ENCODE assay signal across 2 cellular contexts in the genomic region with DNA sequence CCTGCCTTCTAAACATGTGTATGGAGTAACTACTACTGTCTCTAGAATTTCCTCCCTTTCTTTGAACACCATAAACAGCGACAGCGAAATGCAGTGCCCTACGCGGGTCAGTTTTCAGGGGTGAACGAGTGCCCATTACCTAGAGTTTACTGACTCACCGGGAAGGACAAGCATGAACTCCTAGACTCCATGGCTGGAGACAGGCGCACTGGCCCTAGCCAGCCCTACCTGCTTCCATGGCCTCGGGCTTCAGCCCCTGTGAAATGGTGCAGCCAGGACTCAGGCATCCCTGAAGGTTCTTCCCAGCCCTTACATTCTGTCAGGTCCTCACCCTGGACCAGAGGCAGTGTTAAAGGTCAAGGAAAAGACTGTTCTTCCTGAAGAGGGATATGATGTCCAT.
TF ChIP-seq lines count a peak whose summit lies in the region.

No MANE protein-coding gene starts in this region.

TF ChIP-seq in IMR-90, 13 proteins besides CTCF, POLR2A, EP300 and RAD21:
- TF ChIP-seq CEBPB (IDR thresholded peaks at IDR 0.05; ENCODE audit: low read depth, low read length) (no peak), RCOR1 (IDR thresholded peaks at IDR 0.05; ENCODE audit: insufficient replicate concordance, low read length) (no peak), NFE2L2 (IDR thresholded peaks at IDR 0.05; ENCODE audit: low read depth, low read length) (no peak), BHLHE40 (IDR thresholded peaks at IDR 0.05; ENCODE audit: low read depth, low read length) (no peak), FOS (IDR thresholded peaks at IDR 0.05; ENCODE audit: low read depth, low read length) (no peak), MAFK (IDR thresholded peaks at IDR 0.05; ENCODE audit: low read depth, low read length) (no peak), MXI1 (IDR thresholded peaks at IDR 0.05; ENCODE audit: borderline replicate concordance, low read depth, low read length) (no peak), MAZ (IDR thresholded peaks at IDR 0.05; ENCODE audit: borderline replicate concordance, low read depth, low read length) (no peak), SMC3 (IDR thresholded peaks at IDR 0.05; ENCODE audit: low read depth, low read length) (no peak), CHD1 (IDR thresholded peaks at IDR 0.05; ENCODE audit: low read depth, low read length) (no peak), RFX5 (IDR thresholded peaks at IDR 0.05; ENCODE audit: low read depth, low read length) (no peak)
- TF ChIP-seq, protein P1, sequence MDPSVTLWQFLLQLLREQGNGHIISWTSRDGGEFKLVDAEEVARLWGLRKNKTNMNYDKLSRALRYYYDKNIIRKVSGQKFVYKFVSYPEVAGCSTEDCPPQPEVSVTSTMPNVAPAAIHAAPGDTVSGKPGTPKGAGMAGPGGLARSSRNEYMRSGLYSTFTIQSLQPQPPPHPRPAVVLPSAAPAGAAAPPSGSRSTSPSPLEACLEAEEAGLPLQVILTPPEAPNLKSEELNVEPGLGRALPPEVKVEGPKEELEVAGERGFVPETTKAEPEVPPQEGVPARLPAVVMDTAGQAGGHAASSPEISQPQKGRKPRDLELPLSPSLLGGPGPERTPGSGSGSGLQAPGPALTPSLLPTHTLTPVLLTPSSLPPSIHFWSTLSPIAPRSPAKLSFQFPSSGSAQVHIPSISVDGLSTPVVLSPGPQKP (IDR thresholded peaks at IDR 0.05; ENCODE audit: borderline replicate concordance, low read depth, low read length) = no peak
- TF ChIP-seq, protein P2, sequence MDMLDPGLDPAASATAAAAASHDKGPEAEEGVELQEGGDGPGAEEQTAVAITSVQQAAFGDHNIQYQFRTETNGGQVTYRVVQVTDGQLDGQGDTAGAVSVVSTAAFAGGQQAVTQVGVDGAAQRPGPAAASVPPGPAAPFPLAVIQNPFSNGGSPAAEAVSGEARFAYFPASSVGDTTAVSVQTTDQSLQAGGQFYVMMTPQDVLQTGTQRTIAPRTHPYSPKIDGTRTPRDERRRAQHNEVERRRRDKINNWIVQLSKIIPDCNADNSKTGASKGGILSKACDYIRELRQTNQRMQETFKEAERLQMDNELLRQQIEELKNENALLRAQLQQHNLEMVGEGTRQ (IDR thresholded peaks at IDR 0.05; ENCODE audit: low read depth, low read length) = no peak

TF ChIP-seq in H1, 55 proteins besides CTCF, POLR2A, EP300 and RAD21:
- no peak for TF ChIP-seq TEAD4 (IDR thresholded peaks at IDR 0.05; ENCODE audit: low read depth, low read length)
- TF ChIP-seq, protein P2 (IDR thresholded peaks at IDR 0.05; ENCODE audit: low read length) = no peak
- TF ChIP-seq NANOG (IDR thresholded peaks at IDR 0.05; ENCODE audit: insufficient read depth, low read depth, low read length, poor library complexity, severe bottlenecking) = no peak
- TF ChIP-seq JUND (IDR thresholded peaks at IDR 0.05; ENCODE audit: low read length) = no peak
- TF ChIP-seq KDM1A (IDR thresholded peaks at IDR 0.05; ENCODE audit: borderline replicate concordance, low read length) = no peak
- TF ChIP-seq, protein P3, sequence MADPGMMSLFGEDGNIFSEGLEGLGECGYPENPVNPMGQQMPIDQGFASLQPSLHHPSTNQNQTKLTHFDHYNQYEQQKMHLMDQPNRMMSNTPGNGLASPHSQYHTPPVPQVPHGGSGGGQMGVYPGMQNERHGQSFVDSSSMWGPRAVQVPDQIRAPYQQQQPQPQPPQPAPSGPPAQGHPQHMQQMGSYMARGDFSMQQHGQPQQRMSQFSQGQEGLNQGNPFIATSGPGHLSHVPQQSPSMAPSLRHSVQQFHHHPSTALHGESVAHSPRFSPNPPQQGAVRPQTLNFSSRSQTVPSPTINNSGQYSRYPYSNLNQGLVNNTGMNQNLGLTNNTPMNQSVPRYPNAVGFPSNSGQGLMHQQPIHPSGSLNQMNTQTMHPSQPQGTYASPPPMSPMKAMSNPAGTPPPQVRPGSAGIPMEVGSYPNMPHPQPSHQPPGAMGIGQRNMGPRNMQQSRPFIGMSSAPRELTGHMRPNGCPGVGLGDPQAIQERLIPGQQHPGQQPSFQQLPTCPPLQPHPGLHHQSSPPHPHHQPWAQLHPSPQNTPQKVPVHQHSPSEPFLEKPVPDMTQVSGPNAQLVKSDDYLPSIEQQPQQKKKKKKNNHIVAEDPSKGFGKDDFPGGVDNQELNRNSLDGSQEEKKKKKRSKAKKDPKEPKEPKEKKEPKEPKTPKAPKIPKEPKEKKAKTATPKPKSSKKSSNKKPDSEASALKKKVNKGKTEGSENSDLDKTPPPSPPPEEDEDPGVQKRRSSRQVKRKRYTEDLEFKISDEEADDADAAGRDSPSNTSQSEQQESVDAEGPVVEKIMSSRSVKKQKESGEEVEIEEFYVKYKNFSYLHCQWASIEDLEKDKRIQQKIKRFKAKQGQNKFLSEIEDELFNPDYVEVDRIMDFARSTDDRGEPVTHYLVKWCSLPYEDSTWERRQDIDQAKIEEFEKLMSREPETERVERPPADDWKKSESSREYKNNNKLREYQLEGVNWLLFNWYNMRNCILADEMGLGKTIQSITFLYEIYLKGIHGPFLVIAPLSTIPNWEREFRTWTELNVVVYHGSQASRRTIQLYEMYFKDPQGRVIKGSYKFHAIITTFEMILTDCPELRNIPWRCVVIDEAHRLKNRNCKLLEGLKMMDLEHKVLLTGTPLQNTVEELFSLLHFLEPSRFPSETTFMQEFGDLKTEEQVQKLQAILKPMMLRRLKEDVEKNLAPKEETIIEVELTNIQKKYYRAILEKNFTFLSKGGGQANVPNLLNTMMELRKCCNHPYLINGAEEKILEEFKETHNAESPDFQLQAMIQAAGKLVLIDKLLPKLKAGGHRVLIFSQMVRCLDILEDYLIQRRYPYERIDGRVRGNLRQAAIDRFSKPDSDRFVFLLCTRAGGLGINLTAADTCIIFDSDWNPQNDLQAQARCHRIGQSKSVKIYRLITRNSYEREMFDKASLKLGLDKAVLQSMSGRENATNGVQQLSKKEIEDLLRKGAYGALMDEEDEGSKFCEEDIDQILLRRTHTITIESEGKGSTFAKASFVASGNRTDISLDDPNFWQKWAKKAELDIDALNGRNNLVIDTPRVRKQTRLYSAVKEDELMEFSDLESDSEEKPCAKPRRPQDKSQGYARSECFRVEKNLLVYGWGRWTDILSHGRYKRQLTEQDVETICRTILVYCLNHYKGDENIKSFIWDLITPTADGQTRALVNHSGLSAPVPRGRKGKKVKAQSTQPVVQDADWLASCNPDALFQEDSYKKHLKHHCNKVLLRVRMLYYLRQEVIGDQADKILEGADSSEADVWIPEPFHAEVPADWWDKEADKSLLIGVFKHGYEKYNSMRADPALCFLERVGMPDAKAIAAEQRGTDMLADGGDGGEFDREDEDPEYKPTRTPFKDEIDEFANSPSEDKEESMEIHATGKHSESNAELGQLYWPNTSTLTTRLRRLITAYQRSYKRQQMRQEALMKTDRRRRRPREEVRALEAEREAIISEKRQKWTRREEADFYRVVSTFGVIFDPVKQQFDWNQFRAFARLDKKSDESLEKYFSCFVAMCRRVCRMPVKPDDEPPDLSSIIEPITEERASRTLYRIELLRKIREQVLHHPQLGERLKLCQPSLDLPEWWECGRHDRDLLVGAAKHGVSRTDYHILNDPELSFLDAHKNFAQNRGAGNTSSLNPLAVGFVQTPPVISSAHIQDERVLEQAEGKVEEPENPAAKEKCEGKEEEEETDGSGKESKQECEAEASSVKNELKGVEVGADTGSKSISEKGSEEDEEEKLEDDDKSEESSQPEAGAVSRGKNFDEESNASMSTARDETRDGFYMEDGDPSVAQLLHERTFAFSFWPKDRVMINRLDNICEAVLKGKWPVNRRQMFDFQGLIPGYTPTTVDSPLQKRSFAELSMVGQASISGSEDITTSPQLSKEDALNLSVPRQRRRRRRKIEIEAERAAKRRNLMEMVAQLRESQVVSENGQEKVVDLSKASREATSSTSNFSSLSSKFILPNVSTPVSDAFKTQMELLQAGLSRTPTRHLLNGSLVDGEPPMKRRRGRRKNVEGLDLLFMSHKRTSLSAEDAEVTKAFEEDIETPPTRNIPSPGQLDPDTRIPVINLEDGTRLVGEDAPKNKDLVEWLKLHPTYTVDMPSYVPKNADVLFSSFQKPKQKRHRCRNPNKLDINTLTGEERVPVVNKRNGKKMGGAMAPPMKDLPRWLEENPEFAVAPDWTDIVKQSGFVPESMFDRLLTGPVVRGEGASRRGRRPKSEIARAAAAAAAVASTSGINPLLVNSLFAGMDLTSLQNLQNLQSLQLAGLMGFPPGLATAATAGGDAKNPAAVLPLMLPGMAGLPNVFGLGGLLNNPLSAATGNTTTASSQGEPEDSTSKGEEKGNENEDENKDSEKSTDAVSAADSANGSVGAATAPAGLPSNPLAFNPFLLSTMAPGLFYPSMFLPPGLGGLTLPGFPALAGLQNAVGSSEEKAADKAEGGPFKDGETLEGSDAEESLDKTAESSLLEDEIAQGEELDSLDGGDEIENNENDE (IDR thresholded peaks at IDR 0.05; ENCODE audit: insufficient replicate concordance, low read length) = no peak
- TF ChIP-seq SIX5 (IDR thresholded peaks at IDR 0.05; ENCODE audit: low read depth, low read length) = no peak
- TF ChIP-seq, protein P4, sequence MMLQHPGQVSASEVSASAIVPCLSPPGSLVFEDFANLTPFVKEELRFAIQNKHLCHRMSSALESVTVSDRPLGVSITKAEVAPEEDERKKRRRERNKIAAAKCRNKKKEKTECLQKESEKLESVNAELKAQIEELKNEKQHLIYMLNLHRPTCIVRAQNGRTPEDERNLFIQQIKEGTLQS (IDR thresholded peaks at IDR 0.05; ENCODE audit: insufficient read depth, low read depth, low read length) = no peak
- TF ChIP-seq SP4 (IDR thresholded peaks at IDR 0.05; ENCODE audit: low read length) = no peak
- no peak for TF ChIP-seq KDM5A (IDR thresholded peaks at IDR 0.05; ENCODE audit: low read length)
- TF ChIP-seq TAF1 (IDR thresholded peaks at IDR 0.05; ENCODE audit: low read depth, low read length) = no peak
- TF ChIP-seq SUZ12 (IDR thresholded peaks at IDR 0.05; ENCODE audit: low read length) = no peak
- no peak for TF ChIP-seq SIN3A (conservative IDR thresholded peaks at IDR 0.05 in 1 of 2, IDR thresholded peaks at IDR 0.05 in 1 of 2; ENCODE audit: low read depth in 1 of 2, low read length in 2 of 2)
- TF ChIP-seq TAF7 (optimal IDR thresholded peaks at IDR 0.05; ENCODE audit: borderline replicate concordance, low read depth, low read length) = no peak
- TF ChIP-seq MAFK (IDR thresholded peaks at IDR 0.05; ENCODE audit: low read depth, low read length) = no peak
